In genomic region chr11:113951487-113951886, GRCh38 we compare ENCODE assay signal across 29 cellular contexts. TPM values are rescaled to one million over a fixed set of nuclear protein-coding genes. Genes with fewer than 3 reads are reported as not detected.
DNase-seq lines count a peak whose midpoint lies in the region; ATAC-seq, FAIRE-seq and TF ChIP-seq lines count a peak whose summit lies in the region.
"Had no signal": no experiment of that assay in that cellular context is flagged by ENCODE, and none has a peak within 500 bp of the region (broad histone marks: within the 10 kb centered on the region; RNA-seq: fewer than 3 reads in every experiment).

No MANE protein-coding gene starts in this region.

- no peak overlapping the region for H2AFZ ChIP-seq in HepG2 (ENCODE audit: low read length)
- H2AFZ ChIP-seq: PC-9 had no signal

- H3K36me3 ChIP-seq in HepG2 (replicated peaks in 1 of 2; ENCODE audit: control insufficient read depth in 1 of 2, insufficient read depth in 2 of 2, low read length in 2 of 2) (no peaks in the 10 kb centered on the region), right lobe of liver (no peaks in the 10 kb centered on the region)

- DNase-seq in HepG2 (ENCODE audit: low spot score) = no peak
- DNase-seq in right lobe of liver = no peak
- no peak for DNase-seq in WTC11 (ENCODE audit: low spot score)
- peak; percentile 48 for DNase-seq in iPS-NIHi7 (ENCODE audit: extremely low spot score)
- DNase-seq in omental fat pad (ENCODE audit: low spot score) = no peak
- DNase-seq in coronary artery (ENCODE audit: low spot score) = no peak
- DNase-seq: AML-193; Calu3; CD8-positive, alpha-beta memory T cell; DMS153; NCI-H1105; NCI-H146; NCI-H2081 treated with DMSO at 0.1 percent for 48 hours; NCI-H2171 treated with DMSO at 0.1 percent for 48 hours; NCI-H69; PC-9; RPMI8226; SHP77 had no signal

- H3K9me3 Mint-ChIP-seq in WTC11 = no peaks in the 10 kb centered on the region

- 17% methylated on average over 4 of the region's 5 CpGs for WGBS in HepG2 (ENCODE audit: low lambda C conversion rate)
- WGBS in right lobe of liver (ENCODE audit: insufficient coverage, low coverage, low lambda C conversion rate, missing lambda C conversion rate) = 35% methylated on average over 4 of the region's 5 CpGs

- FAIRE-seq in HepG2 (lab: Jason Lieb, UNC) = no peak
- FAIRE-seq: G401.6, GM12892, H54 had no signal

- peak overlapping the region; percentile 78 for H3K27ac Mint-ChIP-seq in WTC11
- H3K27ac Mint-ChIP-seq: CD8-positive, alpha-beta memory T cell had no signal

- 0 out of 2 replicates have a peak, but pooled peaks cover 3% of the 10 kb centered on the region for H3K27me3 Mint-ChIP-seq in WTC11 (ENCODE audit: low read depth)

- no peak for TF ChIP-seq RAD21 in HepG2 (CRISPR knock-in tag; IDR thresholded peaks at IDR 0.05)

- H3K27me3 ChIP-seq in HepG2 (ENCODE audit: control insufficient read depth in 1 of 2, insufficient read depth in 2 of 2, low read length in 2 of 2) (peaks cover 0 to 18% of the 10 kb centered on the region in 2 experiments; a peak in 2 of 5 replicates), right lobe of liver (no peaks in the 10 kb centered on the region)

- no peak for TF ChIP-seq CTCF in HepG2 (CRISPR knock-in tag; IDR thresholded peaks at IDR 0.05)
- no peak for TF ChIP-seq CTCF in right lobe of liver (IDR thresholded peaks at IDR 0.05)
- no peak for TF ChIP-seq CTCF in WTC11 (IDR thresholded peaks at IDR 0.05)
- no peak for TF ChIP-seq CTCF in omental fat pad (IDR thresholded peaks at IDR 0.05)
- no peak for TF ChIP-seq CTCF in coronary artery (IDR thresholded peaks at IDR 0.05)

- BruUV-seq in HepG2 (replicated peaks; lab: Mats Ljungman, UMichigan) = no TSS peak

- TF ChIP-seq POLR2A in HepG2 (IDR thresholded peaks at IDR 0.05; ENCODE audit: insufficient read depth in 1 of 2, low read depth in 2 of 2, low read length in 2 of 2) (no peak), right lobe of liver (IDR thresholded peaks at IDR 0.05) (no peak)

- no peaks in the 10 kb centered on the region for H3K79me2 ChIP-seq in HepG2 (ENCODE audit: insufficient read depth, low read length)

- H3K4me3 Mint-ChIP-seq in WTC11 = no peak overlapping the region
- H3K4me3 Mint-ChIP-seq: CD8-positive, alpha-beta memory T cell had no signal

- TF ChIP-seq EP300 in HepG2 (IDR thresholded peaks at IDR 0.05; ENCODE audit: low read depth in 2 of 2, low read length in 2 of 2) (no peak), HepG2 (CRISPR knock-in tag; IDR thresholded peaks at IDR 0.05; ENCODE audit: borderline replicate concordance) (no peak)

- H3K27ac ChIP-seq in HepG2 (ENCODE audit: extremely low read length, insufficient read depth, low read length) (no peak overlapping the region), right lobe of liver (no peak overlapping the region), coronary artery (no peak overlapping the region)
- H3K27ac ChIP-seq: C4-2B, KMS-11, PC-9 had no signal

- ATAC-seq in HepG2 (peak; percentile 43; the same call in 1 of the 3 replicates), right lobe of liver (no peak), WTC11 (peak; percentile 66), omental fat pad (ENCODE audit: low FRiP score) (peak; percentile 28), GM21447 (IDR thresholded peaks at IDR 0.05; ENCODE audit: unreplicated experiment) (no peak), GM19395 (IDR thresholded peaks at IDR 0.05; ENCODE audit: unreplicated experiment) (no peak)

- intact Hi-C loops in HepG2 (cut with micrococcal nuclease; ENCODE audit: unreplicated experiment) = no loop called here
- intact Hi-C loops in right lobe of liver (cut with DNase I) = no loop called here

- H3K36me3 Mint-ChIP-seq in WTC11 = no peaks in the 10 kb centered on the region
- H3K36me3 Mint-ChIP-seq: CD8-positive, alpha-beta memory T cell had no signal

- H3K4me1 Mint-ChIP-seq in WTC11 = peaks cover 49% of the 10 kb centered on the region
- H3K4me1 Mint-ChIP-seq: CD8-positive, alpha-beta memory T cell had no signal

- H3K9ac ChIP-seq in HepG2 (ENCODE audit: insufficient read depth, low read depth, low read length) = no peak overlapping the region
- H3K9ac ChIP-seq: KMS-11 had no signal

- in situ Hi-C loops in HepG2 (cut with HindIII; ENCODE audit: extremely low pct_ligation_motif_present, low pct_unique_long_range_greater_than_20kb) = no loop called here

- POLR2A ChIA-PET in HepG2 (lab: Yijun Ruan, JAX) (no interaction called here), WTC11 (lab: Charles Lee) (no interaction called here)

- H3K4me2 ChIP-seq in HepG2 (ENCODE audit: low read depth, low read length) = no peak overlapping the region
- H3K4me2 ChIP-seq: KMS-11, PC-9 had no signal

- H3K4me3 ChIP-seq in HepG2 (replicated peaks in 1 of 3; ENCODE audit: insufficient read depth in 1 of 3, low read depth in 2 of 3, low read length in 3 of 3) = no peak overlapping the region
- H3K4me3 ChIP-seq in right lobe of liver = no peak overlapping the region
- no peak overlapping the region for H3K4me3 ChIP-seq in coronary artery
- H3K4me3 ChIP-seq: PC-9 had no signal

- no peaks in the 10 kb centered on the region for H3K9me3 ChIP-seq in HepG2 (ENCODE audit: low read length)
- H3K9me3 ChIP-seq in right lobe of liver = no peaks in the 10 kb centered on the region

- H3K4me1 ChIP-seq in HepG2 (ENCODE audit: insufficient read depth, low read length) (peaks cover 14% of the 10 kb centered on the region), right lobe of liver (no peaks in the 10 kb centered on the region)

- H4K20me1 ChIP-seq in HepG2 (ENCODE audit: insufficient read depth, low read length) = no peaks in the 10 kb centered on the region

- CTCF ChIA-PET in HepG2 (lab: Yijun Ruan, JAX; ENCODE audit: low intra/inter-chr PET ratio, low total read pairs) = no interaction called here
- CTCF ChIA-PET in WTC11 (lab: Charles Lee) = interaction anchor here (1.0 to 1.9 kb wide), 6 partner anchors 17 to 310 kb away, joined by 3 to 10 read pairs (median 6); partner anchors contain the start of gene HTR3A

TF ChIP-seq in HepG2, 621 proteins besides CTCF, POLR2A, EP300 and RAD21:
- TF ChIP-seq ZKSCAN1 (IDR thresholded peaks at IDR 0.05; ENCODE audit: low read length) = no peak

TF ChIP-seq in WTC11, 78 proteins besides CTCF, POLR2A, EP300 and RAD21:
- TF ChIP-seq ZBTB21 (CRISPR knock-in tag; IDR thresholded peaks at IDR 0.05; ENCODE audit: borderline replicate concordance) (no peak), NR1H2 (CRISPR knock-in tag; IDR thresholded peaks at IDR 0.05) (no peak), KAT7 (CRISPR knock-in tag; IDR thresholded peaks at IDR 0.05; ENCODE audit: borderline replicate concordance) (no peak), FOXP1 (CRISPR knock-in tag; IDR thresholded peaks at IDR 0.05; ENCODE audit: borderline replicate concordance) (no peak)

RNA-seq across cellular contexts. Expression of gene HTR3A, which starts 23.4 kb away (rescaled TPM):
- not detected in 2 replicates for total RNA-seq in HepG2 (2016; rRNA removed; fragmentation: Illumina TruSeq; extraction: Trizol)
- total RNA-seq in HepG2 (2016; cell fraction: cytosol; rRNA removed; fragmentation: Illumina TruSeq; extraction: Trizol; ENCODE audit: low read depth) = not detected in 2 replicates
- not detected in 2 replicates for total RNA-seq in HepG2 (2016; cell fraction: insoluble cytoplasmic fraction; rRNA removed; fragmentation: Illumina TruSeq; extraction: Trizol)
- total RNA-seq in HepG2 (2016; cell fraction: membrane; rRNA removed; fragmentation: Illumina TruSeq; extraction: Trizol) = not detected in 2 replicates
- not detected in 2 replicates for total RNA-seq in HepG2 (2016; cell fraction: nucleus; rRNA removed; fragmentation: Illumina TruSeq; extraction: Trizol)
- polyA plus RNA-seq in HepG2 (2011; rRNA removed) = not detected in 2 replicates
- not detected in 2 replicates for polyA plus RNA-seq in HepG2 (2011; cell fraction: cytosol; rRNA removed)
- polyA plus RNA-seq in HepG2 (2011; cell fraction: nucleus; rRNA removed) = not detected in 2 replicates
- polyA plus RNA-seq in HepG2 (2012) = not detected in 2 replicates
- polyA plus RNA-seq in HepG2 (2016; cell fraction: cytosol; fragmentation: Illumina TruSeq; extraction: Trizol; ENCODE audit: low read depth) = not detected in 2 replicates
- not detected in 2 replicates for polyA plus RNA-seq in HepG2 (2016; cell fraction: insoluble cytoplasmic fraction; fragmentation: Illumina TruSeq; extraction: Trizol; ENCODE audit: low read depth)
- polyA plus RNA-seq in HepG2 (2016; cell fraction: membrane; fragmentation: Illumina TruSeq; extraction: Trizol; ENCODE audit: low read depth) = not detected in 2 replicates
- not detected in 2 replicates for polyA plus RNA-seq in HepG2 (2016; cell fraction: nucleus; fragmentation: Illumina TruSeq; extraction: Trizol; ENCODE audit: insufficient read depth, low read depth)
- polyA minus RNA-seq in HepG2 (2011; rRNA and poly(A)+ RNA removed; ENCODE audit: low replicate concordance) = 1.0 TPM in 1 of 2 replicates, not detected in the other
- not detected in 2 replicates for polyA minus RNA-seq in HepG2 (2011; cell fraction: cytosol; rRNA and poly(A)+ RNA removed)
- not detected in 2 replicates for polyA minus RNA-seq in HepG2 (2011; cell fraction: nucleus; rRNA and poly(A)+ RNA removed)
- total RNA-seq in right lobe of liver = under 1 TPM in 2 of 6 experiments, not detected in 4; 0.18 to 0.25 TPM
- 4.1 to 6.0 TPM (median 5.0 TPM) in 3 replicates for total RNA-seq in WTC11 (2021)
- under 1 TPM in 1 of 4 donors, not detected in 3; 0.88 TPM for total RNA-seq in omental fat pad
- total RNA-seq: A172; Calu3; CD8-positive, alpha-beta memory T cell; HT-29; NCI-H460; PC-9 had no signal
- polyA plus RNA-seq: AG04450; CD8-positive, alpha-beta memory T cell had no signal

RNA-seq across cellular contexts. Expression of gene HTR3B, which starts 46.9 kb away (rescaled TPM):
- total RNA-seq in HepG2 (2016; rRNA removed; fragmentation: Illumina TruSeq; extraction: Trizol) (1.7 and 2.2 TPM in 2 replicates), right lobe of liver (not detected), WTC11 (2021) (not detected in 3 replicates), omental fat pad (not detected)
- 1.1 and 1.6 TPM in 2 replicates for total RNA-seq in HepG2 (2016; cell fraction: cytosol; rRNA removed; fragmentation: Illumina TruSeq; extraction: Trizol; ENCODE audit: low read depth)
- total RNA-seq in HepG2 (2016; cell fraction: insoluble cytoplasmic fraction; rRNA removed; fragmentation: Illumina TruSeq; extraction: Trizol) = 1.2 and 1.8 TPM in 2 replicates
- total RNA-seq in HepG2 (2016; cell fraction: membrane; rRNA removed; fragmentation: Illumina TruSeq; extraction: Trizol) = 1.6 and 3.1 TPM in 2 replicates
- 0.62 and 3.4 TPM in 2 replicates for total RNA-seq in HepG2 (2016; cell fraction: nucleus; rRNA removed; fragmentation: Illumina TruSeq; extraction: Trizol)
- 0.05 and 0.09 TPM in 2 replicates for polyA plus RNA-seq in HepG2 (2011; rRNA removed)
- 0.05 TPM in 2 replicates for polyA plus RNA-seq in HepG2 (2011; cell fraction: cytosol; rRNA removed)
- not detected in 2 replicates for polyA plus RNA-seq in HepG2 (2011; cell fraction: nucleus; rRNA removed)
- polyA plus RNA-seq in HepG2 (2012) = not detected in 2 replicates
- polyA plus RNA-seq in HepG2 (2016; cell fraction: cytosol; fragmentation: Illumina TruSeq; extraction: Trizol; ENCODE audit: low read depth) = 0.97 and 1.3 TPM in 2 replicates
- 0.92 and 1.2 TPM in 2 replicates for polyA plus RNA-seq in HepG2 (2016; cell fraction: insoluble cytoplasmic fraction; fragmentation: Illumina TruSeq; extraction: Trizol; ENCODE audit: low read depth)
- 1.8 and 2.2 TPM in 2 replicates for polyA plus RNA-seq in HepG2 (2016; cell fraction: membrane; fragmentation: Illumina TruSeq; extraction: Trizol; ENCODE audit: low read depth)
- 1.3 and 1.5 TPM in 2 replicates for polyA plus RNA-seq in HepG2 (2016; cell fraction: nucleus; fragmentation: Illumina TruSeq; extraction: Trizol; ENCODE audit: insufficient read depth, low read depth)
- 0.08 TPM in 1 of 2 replicates, not detected in the other for polyA minus RNA-seq in HepG2 (2011; rRNA and poly(A)+ RNA removed; ENCODE audit: low replicate concordance)
- polyA minus RNA-seq in HepG2 (2011; cell fraction: cytosol; rRNA and poly(A)+ RNA removed) = not detected in 2 replicates
- not detected in 2 replicates for polyA minus RNA-seq in HepG2 (2011; cell fraction: nucleus; rRNA and poly(A)+ RNA removed)
- total RNA-seq: A172; Calu3; CD8-positive, alpha-beta memory T cell; HT-29; NCI-H460; PC-9 had no signal
- polyA plus RNA-seq: AG04450; CD8-positive, alpha-beta memory T cell had no signal

Comparison
In these comparisons a context has a peak if more than half of its experiments do, and no peak if none do; other contexts are left out.
1. ATAC-seq: peak in HepG2 (single experiment), WTC11 (single experiment) and omental fat pad (single experiment); none in right lobe of liver (0 of 4), GM21447 (single experiment) and GM19395 (single experiment).